ENCODE assay signal across 1 cellular context in genomic region chr5:35195472-35195852, GRCh38.
TF ChIP-seq lines count a peak whose summit lies in the region.

No MANE protein-coding gene starts in this region.

TF ChIP-seq in HepG2, 621 proteins besides CTCF, POLR2A, EP300 and RAD21:
- peak; percentile 4; the same call in 1 of the 2 replicates for TF ChIP-seq ZFX (CRISPR knock-in tag; IDR thresholded peaks at IDR 0.05; ENCODE audit: low read depth)
- TF ChIP-seq CSRNP2 (CRISPR knock-in tag; conservative IDR thresholded peaks at IDR 0.05; ENCODE audit: low read depth): no peak
- peak; percentile 41; the same call in 1 of the 2 replicates for TF ChIP-seq EHMT2 (IDR thresholded peaks at IDR 0.05; ENCODE audit: borderline replicate concordance, low read depth, low read length)
- TF ChIP-seq MXD4 (CRISPR knock-in tag; IDR thresholded peaks at IDR 0.05): 0 out of 2 replicates have a peak, but pooled peaks have one; percentile 7
- 0 out of 2 replicates have a peak, but pooled peaks have one; percentile 14 for TF ChIP-seq SP4 (CRISPR knock-in tag; IDR thresholded peaks at IDR 0.05)
- no peak for TF ChIP-seq ZKSCAN8 (CRISPR knock-in tag; IDR thresholded peaks at IDR 0.05; ENCODE audit: borderline replicate concordance)
- TF ChIP-seq ZFY (CRISPR knock-in tag; IDR thresholded peaks at IDR 0.05): peak; percentile 6; the same call in 1 of the 2 replicates
- TF ChIP-seq RARA (CRISPR knock-in tag; IDR thresholded peaks at IDR 0.05): 0 out of 2 replicates have a peak, but pooled peaks have one; percentile 1
- TF ChIP-seq TFAP4 (IDR thresholded peaks at IDR 0.05; ENCODE audit: borderline replicate concordance, low read depth): 0 out of 2 replicates have a peak, but pooled peaks have one; percentile 2
- TF ChIP-seq, protein P1, sequence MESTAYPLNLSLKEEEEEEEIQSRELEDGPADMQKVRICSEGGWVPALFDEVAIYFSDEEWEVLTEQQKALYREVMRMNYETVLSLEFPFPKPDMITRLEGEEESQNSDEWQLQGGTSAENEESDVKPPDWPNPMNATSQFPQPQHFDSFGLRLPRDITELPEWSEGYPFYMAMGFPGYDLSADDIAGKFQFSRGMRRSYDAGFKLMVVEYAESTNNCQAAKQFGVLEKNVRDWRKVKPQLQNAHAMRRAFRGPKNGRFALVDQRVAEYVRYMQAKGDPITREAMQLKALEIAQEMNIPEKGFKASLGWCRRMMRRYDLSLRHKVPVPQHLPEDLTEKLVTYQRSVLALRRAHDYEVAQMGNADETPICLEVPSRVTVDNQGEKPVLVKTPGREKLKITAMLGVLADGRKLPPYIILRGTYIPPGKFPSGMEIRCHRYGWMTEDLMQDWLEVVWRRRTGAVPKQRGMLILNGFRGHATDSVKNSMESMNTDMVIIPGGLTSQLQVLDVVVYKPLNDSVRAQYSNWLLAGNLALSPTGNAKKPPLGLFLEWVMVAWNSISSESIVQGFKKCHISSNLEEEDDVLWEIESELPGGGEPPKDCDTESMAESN (CRISPR knock-in tag; conservative IDR thresholded peaks at IDR 0.05): no peak
- peak; percentile 22; the same call in 1 of the 2 replicates for TF ChIP-seq ARID4A (CRISPR knock-in tag; IDR thresholded peaks at IDR 0.05; ENCODE audit: borderline replicate concordance)
- TF ChIP-seq ASH2L (IDR thresholded peaks at IDR 0.05; ENCODE audit: insufficient read length, low read depth, low read length): peak; percentile 40
- 0 out of 2 replicates have a peak, but pooled peaks have one; percentile 9 for TF ChIP-seq RCOR2 (CRISPR knock-in tag; IDR thresholded peaks at IDR 0.05)
- TF ChIP-seq ZNF674 (CRISPR knock-in tag; IDR thresholded peaks at IDR 0.05; ENCODE audit: low read depth): no peak
- 0 out of 2 replicates have a peak, but pooled peaks have one; percentile 12 for TF ChIP-seq MYC (CRISPR knock-in tag; IDR thresholded peaks at IDR 0.05; ENCODE audit: borderline replicate concordance)
- TF ChIP-seq ZNF441 (CRISPR knock-in tag; IDR thresholded peaks at IDR 0.05; ENCODE audit: borderline replicate concordance): 0 out of 2 replicates have a peak, but pooled peaks have one; percentile 13
- TF ChIP-seq, protein P2, sequence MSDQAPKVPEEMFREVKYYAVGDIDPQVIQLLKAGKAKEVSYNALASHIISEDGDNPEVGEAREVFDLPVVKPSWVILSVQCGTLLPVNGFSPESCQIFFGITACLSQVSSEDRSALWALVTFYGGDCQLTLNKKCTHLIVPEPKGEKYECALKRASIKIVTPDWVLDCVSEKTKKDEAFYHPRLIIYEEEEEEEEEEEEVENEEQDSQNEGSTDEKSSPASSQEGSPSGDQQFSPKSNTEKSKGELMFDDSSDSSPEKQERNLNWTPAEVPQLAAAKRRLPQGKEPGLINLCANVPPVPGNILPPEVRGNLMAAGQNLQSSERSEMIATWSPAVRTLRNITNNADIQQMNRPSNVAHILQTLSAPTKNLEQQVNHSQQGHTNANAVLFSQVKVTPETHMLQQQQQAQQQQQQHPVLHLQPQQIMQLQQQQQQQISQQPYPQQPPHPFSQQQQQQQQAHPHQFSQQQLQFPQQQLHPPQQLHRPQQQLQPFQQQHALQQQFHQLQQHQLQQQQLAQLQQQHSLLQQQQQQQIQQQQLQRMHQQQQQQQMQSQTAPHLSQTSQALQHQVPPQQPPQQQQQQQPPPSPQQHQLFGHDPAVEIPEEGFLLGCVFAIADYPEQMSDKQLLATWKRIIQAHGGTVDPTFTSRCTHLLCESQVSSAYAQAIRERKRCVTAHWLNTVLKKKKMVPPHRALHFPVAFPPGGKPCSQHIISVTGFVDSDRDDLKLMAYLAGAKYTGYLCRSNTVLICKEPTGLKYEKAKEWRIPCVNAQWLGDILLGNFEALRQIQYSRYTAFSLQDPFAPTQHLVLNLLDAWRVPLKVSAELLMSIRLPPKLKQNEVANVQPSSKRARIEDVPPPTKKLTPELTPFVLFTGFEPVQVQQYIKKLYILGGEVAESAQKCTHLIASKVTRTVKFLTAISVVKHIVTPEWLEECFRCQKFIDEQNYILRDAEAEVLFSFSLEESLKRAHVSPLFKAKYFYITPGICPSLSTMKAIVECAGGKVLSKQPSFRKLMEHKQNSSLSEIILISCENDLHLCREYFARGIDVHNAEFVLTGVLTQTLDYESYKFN (CRISPR knock-in tag; conservative IDR thresholded peaks at IDR 0.05): peak; percentile 41; the same call in 1 of the 2 replicates
TF ChIP-seq in HepG2: peak in this region for 13.
